ENCODE assay signal across 18 cellular contexts in genomic region chr19:2527716-2528115, GRCh38. TPM values are rescaled to one million over a fixed set of nuclear protein-coding genes. Genes with fewer than 3 reads are reported as not detected.
DNase-seq lines count a peak whose midpoint lies in the region; ATAC-seq and TF ChIP-seq lines count a peak whose summit lies in the region.
"Had no signal": no experiment of that assay in that cellular context is flagged by ENCODE, and none has a peak within 500 bp of the region (broad histone marks: within the 10 kb centered on the region; RNA-seq: fewer than 3 reads in every experiment).

No MANE protein-coding gene starts in this region.

- peaks cover 22% of the 10 kb centered on the region for H3K79me2 ChIP-seq in DOHH2 (ENCODE audit: control insufficient read depth, low read length)

- 100% methylated on average over 3 of the region's 5 CpGs for WGBS in right lobe of liver (ENCODE audit: insufficient coverage, low coverage, low lambda C conversion rate, missing lambda C conversion rate)

- peak overlapping the region; percentile 50 for H3K27ac Mint-ChIP-seq in osteocyte (ENCODE audit: unreplicated experiment)
- H3K27ac Mint-ChIP-seq: CD8-positive, alpha-beta T cell; T-cell had no signal

- POLR2A ChIA-PET in Panc1 (lab: Charles Lee), result interaction anchor here (0.6 kb wide), 1 partner anchor 70 kb away, joined by 7 read pairs; no protein-coding TSS in a partner anchor

- no TSS peak for BruUV-seq in Panc1 (replicated peaks; lab: Mats Ljungman, UMichigan)

- no peaks in the 10 kb centered on the region for H3K9me3 Mint-ChIP-seq in osteocyte (ENCODE audit: unreplicated experiment)
- H3K9me3 Mint-ChIP-seq: CD8-positive, alpha-beta T cell had no signal

- peaks cover 10% of the 10 kb centered on the region for H3K36me3 ChIP-seq in BLaER1
- peaks cover 11% of the 10 kb centered on the region; the same call in 1 of the 2 replicates for H3K36me3 ChIP-seq in DOHH2 (ENCODE audit: control insufficient read depth, low read length)
- no peaks in the 10 kb centered on the region for H3K36me3 ChIP-seq in Panc1 (ENCODE audit: control insufficient read depth, insufficient read depth, low read length)
- H3K36me3 ChIP-seq in right lobe of liver, result no peaks in the 10 kb centered on the region

- peaks cover 27% of the 10 kb centered on the region for H3F3A ChIP-seq in DOHH2 (ENCODE audit: control insufficient read depth, insufficient read depth)

- in situ Hi-C loops in Panc1 (cut with HindIII; ENCODE audit: low pct_unique_long_range_greater_than_20kb, low sequenced_read_pairs), result no loop called here

- intact Hi-C loops in Panc1 (cut with micrococcal nuclease; ENCODE audit: unreplicated experiment), result no loop called here
- intact Hi-C loops in right lobe of liver (cut with DNase I), result no loop called here

- H3K36me3 Mint-ChIP-seq in osteocyte (ENCODE audit: unreplicated experiment), result no peaks in the 10 kb centered on the region
- H3K36me3 Mint-ChIP-seq: CD8-positive, alpha-beta T cell; T-cell had no signal

- TF ChIP-seq CTCF in DOHH2 (IDR thresholded peaks at IDR 0.05; ENCODE audit: low read depth, low read length, poor library complexity, severe bottlenecking), result no peak
- TF ChIP-seq CTCF in Panc1 (IDR thresholded peaks at IDR 0.05), result no peak
- TF ChIP-seq CTCF in osteocyte (IDR thresholded peaks at IDR 0.05), result no peak
- no peak for TF ChIP-seq CTCF in right lobe of liver (IDR thresholded peaks at IDR 0.05)

- H3K27me3 ChIP-seq in BLaER1 (no peaks in the 10 kb centered on the region), DOHH2 (ENCODE audit: control insufficient read depth, low read length) (no peaks in the 10 kb centered on the region), Panc1 (ENCODE audit: control insufficient read depth, insufficient read depth, low read length) (no peaks in the 10 kb centered on the region), right lobe of liver (no peaks in the 10 kb centered on the region)

- H3K4me2 ChIP-seq in BLaER1, result peak overlapping the region; percentile 52
- no peak overlapping the region for H3K4me2 ChIP-seq in DOHH2 (ENCODE audit: low read length)

- H3K27me3 Mint-ChIP-seq in osteocyte (ENCODE audit: unreplicated experiment), result no peaks in the 10 kb centered on the region
- H3K27me3 Mint-ChIP-seq: T-cell had no signal

- no peak for ATAC-seq in Panc1
- no peak for ATAC-seq in right lobe of liver
- no peak for ATAC-seq in GM21528 (IDR thresholded peaks at IDR 0.05; ENCODE audit: low FRiP score, unreplicated experiment)
- ATAC-seq: CD8-positive, alpha-beta T cell; T-cell had no signal

- H3K4me1 ChIP-seq in BLaER1, result peaks cover 77% of the 10 kb centered on the region
- peaks cover 61% of the 10 kb centered on the region for H3K4me1 ChIP-seq in DOHH2 (ENCODE audit: control insufficient read depth, low read length)
- peaks cover 32% of the 10 kb centered on the region for H3K4me1 ChIP-seq in Panc1 (ENCODE audit: control insufficient read depth, insufficient read depth, low read length)
- H3K4me1 ChIP-seq in right lobe of liver, result peaks cover 0 to 7% (median 0%) of the 10 kb centered on the region in 4 donors

- no peak for TF ChIP-seq POLR2A in right lobe of liver (IDR thresholded peaks at IDR 0.05)

- no peak overlapping the region for H3K4me3 Mint-ChIP-seq in osteocyte (ENCODE audit: unreplicated experiment)
- H3K4me3 Mint-ChIP-seq: CD8-positive, alpha-beta T cell; T-cell had no signal

- H3K27ac ChIP-seq in BLaER1, result peak overlapping the region; percentile 30; the same call in 1 of the 2 replicates
- H3K27ac ChIP-seq in DOHH2 (ENCODE audit: low read depth, low read length), result peak overlapping the region; percentile 24; the same call in 1 of the 2 replicates
- H3K27ac ChIP-seq in Panc1 (ENCODE audit: low read length), result peak overlapping the region; percentile 84
- no peak overlapping the region for H3K27ac ChIP-seq in right lobe of liver

- H4K20me1 ChIP-seq in BLaER1, result peaks cover 58% of the 10 kb centered on the region
- H4K20me1 ChIP-seq in DOHH2 (ENCODE audit: control insufficient read depth, insufficient read depth, low read depth, low read length), result peaks cover 3% of the 10 kb centered on the region; the same call in 1 of the 2 replicates

- no peak for DNase-seq in Panc1 (ENCODE audit: low read depth, low spot score)
- no peak for DNase-seq in osteocyte (ENCODE audit: extremely low spot score, unreplicated experiment)
- no peak for DNase-seq in HK-2 (ENCODE audit: unreplicated experiment)
- no peak for DNase-seq in right lobe of liver
- DNase-seq in activated CD8-positive, alpha-beta memory T cell treated with anti-CD3 and anti-CD28 coated beads, Interleukin-2, amount 50 U/mL, for 4 hours, result no peak
- DNase-seq: CD8-positive, alpha-beta T cell; GDM1; Karpas-422; NCI-H1694; NCI-H2081 treated with DMSO at 0.1 percent for 48 hours; NCI-H2171 treated with DMSO at 0.1 percent for 48 hours; NCI-H446; NCI-H526; SIG-M5; T-cell had no signal

- H3K9ac ChIP-seq in BLaER1, result 0 out of 2 replicates have a peak overlapping the region, but pooled peaks have one; percentile 34

- CTCF ChIA-PET in Panc1 (lab: Charles Lee), result interaction anchor here (0.6 kb wide), 1 partner anchor 16 kb away, joined by 9 read pairs; no protein-coding TSS in a partner anchor

- H3K4me3 ChIP-seq in BLaER1 (no peak overlapping the region), DOHH2 (ENCODE audit: low read length) (no peak overlapping the region), Panc1 (ENCODE audit: low read depth in 2 of 2, low read length in 2 of 2) (no peak overlapping the region), right lobe of liver (no peak overlapping the region)

- peaks cover 60% of the 10 kb centered on the region for H3K4me1 Mint-ChIP-seq in osteocyte (ENCODE audit: unreplicated experiment)

- H3K9me2 ChIP-seq in DOHH2 (replicated peaks; ENCODE audit: control insufficient read depth, low read length), result no peaks in the 10 kb centered on the region

- peaks cover 9% of the 10 kb centered on the region for H3K9me3 ChIP-seq in BLaER1
- no peaks in the 10 kb centered on the region for H3K9me3 ChIP-seq in DOHH2 (ENCODE audit: control insufficient read depth, insufficient read depth, low read length)
- peaks cover 5% of the 10 kb centered on the region; the same call in 1 of the 2 replicates for H3K9me3 ChIP-seq in Panc1 (ENCODE audit: control insufficient read depth, insufficient read depth, low read depth, low read length)
- H3K9me3 ChIP-seq in right lobe of liver, result no peaks in the 10 kb centered on the region

RNA-seq across cellular contexts. Expression of gene GADD45B, which starts 51.8 kb away (rescaled TPM):
- total RNA-seq in Panc1 (2021; ENCODE audit: unreplicated experiment) (56.2 TPM), osteocyte (148 and 165 TPM in 2 replicates), right lobe of liver (100 to 1,000 TPM in 4 of 6 experiments, 10 to 100 TPM in 2; 39.0 to 176 (median 127) TPM)
- polyA plus RNA-seq in Panc1 (2012; ENCODE audit: insufficient read length), result 43.3 TPM

Comparison
In these comparisons a context has a peak if more than half of its experiments do, and no peak if none do; other contexts are left out.
1. H3K27ac ChIP-seq: peak in BLaER1 (single experiment), DOHH2 (single experiment) and Panc1 (single experiment); none in right lobe of liver (0 of 3).